Comparison of ENCODE assay signal across 8 cellular contexts in the genomic region with DNA sequence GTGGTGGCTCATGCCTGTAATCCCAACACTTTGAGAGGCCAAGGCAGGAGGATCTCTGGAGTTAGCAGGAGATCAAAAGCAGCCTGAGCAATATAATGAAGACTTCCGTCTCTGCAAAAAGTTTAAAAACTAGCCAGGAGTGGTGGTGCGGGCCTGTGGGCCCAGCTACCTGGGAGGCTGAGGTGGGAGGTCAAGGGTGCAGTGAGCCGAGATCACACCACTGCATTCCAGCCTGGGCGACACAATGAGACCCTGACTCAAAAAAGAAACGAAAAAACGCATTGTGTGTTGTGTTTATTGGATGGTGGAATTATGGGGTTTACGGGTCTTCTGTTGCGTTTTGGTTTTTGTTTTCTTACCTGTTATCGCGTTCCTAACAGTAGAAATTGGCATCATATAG. TPM values are rescaled to one million over a fixed set of nuclear protein-coding genes. Genes with fewer than 3 reads are reported as not detected.
DNase-seq lines count a peak whose midpoint lies in the region; ATAC-seq and TF ChIP-seq lines count a peak whose summit lies in the region.

No MANE protein-coding gene starts in this region.

- DNase-seq in right atrium auricular region (ENCODE audit: low spot score) (no peak), Right ventricle myocardium inferior (ENCODE audit: missing footprints) (no peak), mammary epithelial cell (no peak), mucosa of descending colon (no peak), NCI-H1092 treated with DMSO at 0.1 percent for 48 hours (lab: John Stamatoyannopoulos, UW) (no peak), AG20443 (ENCODE audit: low spot score) (no peak)

- H3K36me3 ChIP-seq in right atrium auricular region, result peaks cover 5% of the 10 kb centered on the region
- H3K36me3 ChIP-seq in mammary epithelial cell (ENCODE audit: insufficient read depth, low read length), result peaks cover 3% of the 10 kb centered on the region
- H3K36me3 ChIP-seq in mucosa of descending colon (ENCODE audit: low read depth), result no peaks in the 10 kb centered on the region

- H4K20me1 ChIP-seq in mammary epithelial cell (ENCODE audit: insufficient read depth, low read length), result no peaks in the 10 kb centered on the region

- H3K27me3 ChIP-seq in right atrium auricular region (no peaks in the 10 kb centered on the region), mammary epithelial cell (ENCODE audit: insufficient read depth, low read length) (no peaks in the 10 kb centered on the region)

- CTCF ChIA-PET in mammary epithelial cell (lab: Charles Lee; ENCODE audit: low non-redundant PET), result no interaction called here

- dilution Hi-C loops in mammary epithelial cell (cut with HindIII; ENCODE audit: low sequenced_read_pairs), result loop anchor here (5.0 kb wide), 1 partner anchor 49 kb away; a partner anchor contains a TSS

- peak overlapping the region; percentile 69 to 94 for H3K4me3 ChIP-seq in right atrium auricular region
- peak overlapping the region; percentile 78 to 99 (median 98) for H3K4me3 ChIP-seq in mammary epithelial cell (replicated peaks in 1 of 3; ENCODE audit: insufficient read depth in 1 of 3, low read depth in 2 of 3, low read length in 3 of 3)
- peak overlapping the region; percentile 76 for H3K4me3 ChIP-seq in mucosa of descending colon

- intact Hi-C loops in Right ventricle myocardium inferior (cut with DNase I), result loop anchor here (2.0 kb wide), 1 partner anchor 47 kb away; a partner anchor contains a TSS
- intact Hi-C loops in mammary epithelial cell (cut with micrococcal nuclease), result no loop called here
- intact Hi-C loops in mucosa of descending colon (cut with DNase I, micrococcal nuclease), result no loop called here

- H3K27ac ChIP-seq in right atrium auricular region (peak overlapping the region; percentile 89 to 94), mammary epithelial cell (ENCODE audit: insufficient read depth, low read depth, low read length) (peak overlapping the region; percentile 93)

- no peak for TF ChIP-seq CTCF in right atrium auricular region (IDR thresholded peaks at IDR 0.05)
- no peak for TF ChIP-seq CTCF in mammary epithelial cell (conservative IDR thresholded peaks at IDR 0.05 in 1 of 2, IDR thresholded peaks at IDR 0.05 in 1 of 2; ENCODE audit: extremely low read depth in 1 of 2, insufficient read depth in 1 of 2, low read depth in 1 of 2, low read length in 2 of 2)
- TF ChIP-seq CTCF in mucosa of descending colon (IDR thresholded peaks at IDR 0.05), result no peak

- H3K9me3 ChIP-seq in right atrium auricular region (no peaks in the 10 kb centered on the region), mammary epithelial cell (replicated peaks; ENCODE audit: insufficient read depth, low read length) (no peaks in the 10 kb centered on the region), mucosa of descending colon (no peaks in the 10 kb centered on the region)

- peak overlapping the region; percentile 76 for H2AFZ ChIP-seq in mammary epithelial cell (ENCODE audit: low read depth, low read length)

- BruUV-seq in mammary epithelial cell (replicated peaks; lab: Mats Ljungman, UMichigan), result no TSS peak

- H3K4me2 ChIP-seq in mammary epithelial cell (ENCODE audit: insufficient read depth, low read depth, low read length), result peak overlapping the region; percentile 81

- H3K79me2 ChIP-seq in mammary epithelial cell (ENCODE audit: insufficient read depth, low read length), result peaks cover 43% of the 10 kb centered on the region

- ATAC-seq in Right ventricle myocardium inferior (no peak), mucosa of descending colon (no peak), GM18907 (IDR thresholded peaks at IDR 0.05; ENCODE audit: unreplicated experiment) (no peak), GM18858 (IDR thresholded peaks at IDR 0.05; ENCODE audit: unreplicated experiment) (no peak)

- peak overlapping the region; percentile 49 for H3K9ac ChIP-seq in mammary epithelial cell (ENCODE audit: insufficient read depth, low read length)

- H3K4me1 ChIP-seq in right atrium auricular region (peaks cover 0 to 29% of the 10 kb centered on the region in 2 donors), mammary epithelial cell (ENCODE audit: insufficient read depth, low read length) (peaks cover 11% of the 10 kb centered on the region), mucosa of descending colon (ENCODE audit: low read depth) (peaks cover 20% of the 10 kb centered on the region)

- 95% methylated on average over 10 of the region's 10 CpGs for WGBS in mammary epithelial cell (ENCODE audit: low coverage, missing lambda C conversion rate)

- in situ Hi-C loops in mammary epithelial cell (cut with MboI; ENCODE audit: low sequenced_read_pairs in 2 of 2), result no loop called here

RNA-seq across cellular contexts. Expression of a gene that starts 0.9 kb away (rescaled TPM):
- total RNA-seq in right atrium auricular region (10 to 100 TPM; 23.3 to 24.9 TPM), Right ventricle myocardium inferior (23.3 TPM), mammary epithelial cell (10 to 100 TPM; 37.0 to 42.0 TPM), mucosa of descending colon (10 to 100 TPM; 19.1 to 34.7 (median 21.4) TPM)
- 38.5 TPM for polyA plus RNA-seq in mammary epithelial cell
- 48.5 TPM for polyA minus RNA-seq in mammary epithelial cell

RNA-seq across cellular contexts. Expression of a gene that starts 46.9 kb away (rescaled TPM):
- total RNA-seq in right atrium auricular region (10 to 100 TPM; 20.8 to 21.6 TPM), Right ventricle myocardium inferior (14.1 TPM), mammary epithelial cell (10 to 100 TPM; 25.3 to 27.3 TPM), mucosa of descending colon (10 to 100 TPM; 22.5 to 34.7 (median 28.7) TPM)
- 29.2 TPM for polyA plus RNA-seq in mammary epithelial cell
- polyA minus RNA-seq in mammary epithelial cell, result 22.7 TPM

RNA-seq across cellular contexts. Expression of a gene that starts 56.5 kb away (rescaled TPM):
- total RNA-seq in right atrium auricular region (10 to 100 TPM; 54.0 to 56.8 TPM), Right ventricle myocardium inferior (61.7 TPM), mammary epithelial cell (100 to 1,000 TPM; 191 to 198 TPM), mucosa of descending colon (10 to 100 TPM; 30.1 to 77.7 (median 42.7) TPM)
- 94.5 TPM for polyA plus RNA-seq in mammary epithelial cell
- polyA minus RNA-seq in mammary epithelial cell, result 170 TPM
